In genomic region chr18:46471809-46472498, GRCh38 we compare ENCODE assay signal across 25 cellular contexts.
"Had no signal": no experiment of that assay in that cellular context is flagged by ENCODE, and none has a peak within 500 bp of the region (broad histone marks: within the 10 kb centered on the region; RNA-seq: fewer than 3 reads in every experiment).

No MANE protein-coding gene starts in this region.

- H3K36me3 ChIP-seq: neutrophil, pancreas, right lobe of liver, stomach, thoracic aorta, thyroid gland, tibial nerve, upper lobe of left lung, vagina had no signal

- DNase-seq: naive thymus-derived CD8-positive, alpha-beta T cell; nephron progenitor cell; nucleus accumbens; pancreas; psoas muscle; right cardiac atrium; right lobe of liver; stimulated activated CD4-positive, alpha-beta T cell treated with anti-CD3 and anti-CD28 coated beads, Interleukin-15, amount 100 ng/mL, for 24 hours; stimulated activated CD4-positive, alpha-beta T cell treated with anti-CD3 and anti-CD28 coated beads, Interleukin-2, amount 100 ng/mL, for 24 hours; stimulated activated CD4-positive, alpha-beta T cell treated with anti-CD3 and anti-CD28 coated beads, Interleukin-2, amount 100 ng/mL, for 48 hours; stimulated activated CD4-positive, alpha-beta T cell treated with anti-CD3 and anti-CD28 coated beads, Interleukin-4, amount 100 ng/mL, for 24 hours; stimulated activated naive B cell treated with anti-CD40 and anti-IgM and Interleukin-4, amounts not matched to agents 10 μg/mL and 1 μg/mL and 100 μg/mL, for 72 hours; stimulated activated naive CD4-positive, alpha-beta T cell treated with Interleukin-2 at 50 U/mL for 16 hours; stomach; thyroid gland; trophoblast cell; upper lobe of left lung had no signal

- H3K27ac ChIP-seq: neutrophil, pancreas, psoas muscle, right lobe of liver, skin epidermis, stomach, thoracic aorta, thyroid gland, tibial nerve, upper lobe of left lung, vagina had no signal

- H3K9me3 ChIP-seq: neutrophil, pancreas, psoas muscle, right lobe of liver, stomach, thoracic aorta, thyroid gland, tibial nerve, upper lobe of left lung, vagina had no signal

- ATAC-seq: naive thymus-derived CD8-positive, alpha-beta T cell; natural killer cell treated with Interleukin-12 subunit alpha and Interleukin-12 subunit beta and Interleukin-15 and Interleukin-18, amount 100 ng/mL, for 72 hours; pancreas; psoas muscle; right cardiac atrium; right lobe of liver; stimulated activated effector memory CD8-positive, alpha-beta T cell treated with anti-CD3 and anti-CD28 coated beads, Interleukin-12 subunit alpha, Interleukin-12 subunit beta, amount 100 ng/mL, for 72 hours; stimulated activated naive B cell treated with anti-CD40 and anti-IgM and Interleukin-4, amounts not matched to agents 10 μg/mL and 1 μg/mL and 100 μg/mL, for 72 hours had no signal

- H3K4me1 ChIP-seq: pancreas, right lobe of liver, thyroid gland, tibial nerve, upper lobe of left lung had no signal

- H3K27me3 ChIP-seq: neutrophil, pancreas, right lobe of liver, thyroid gland, tibial nerve, upper lobe of left lung, vagina had no signal

- H3K4me3 ChIP-seq: pancreas, psoas muscle, right lobe of liver, skin epidermis, smooth muscle cell, stomach, thoracic aorta, thyroid gland, tibial nerve, upper lobe of left lung, vagina had no signal
